21 cellular contexts compared by ENCODE assay signal in the genomic region with DNA sequence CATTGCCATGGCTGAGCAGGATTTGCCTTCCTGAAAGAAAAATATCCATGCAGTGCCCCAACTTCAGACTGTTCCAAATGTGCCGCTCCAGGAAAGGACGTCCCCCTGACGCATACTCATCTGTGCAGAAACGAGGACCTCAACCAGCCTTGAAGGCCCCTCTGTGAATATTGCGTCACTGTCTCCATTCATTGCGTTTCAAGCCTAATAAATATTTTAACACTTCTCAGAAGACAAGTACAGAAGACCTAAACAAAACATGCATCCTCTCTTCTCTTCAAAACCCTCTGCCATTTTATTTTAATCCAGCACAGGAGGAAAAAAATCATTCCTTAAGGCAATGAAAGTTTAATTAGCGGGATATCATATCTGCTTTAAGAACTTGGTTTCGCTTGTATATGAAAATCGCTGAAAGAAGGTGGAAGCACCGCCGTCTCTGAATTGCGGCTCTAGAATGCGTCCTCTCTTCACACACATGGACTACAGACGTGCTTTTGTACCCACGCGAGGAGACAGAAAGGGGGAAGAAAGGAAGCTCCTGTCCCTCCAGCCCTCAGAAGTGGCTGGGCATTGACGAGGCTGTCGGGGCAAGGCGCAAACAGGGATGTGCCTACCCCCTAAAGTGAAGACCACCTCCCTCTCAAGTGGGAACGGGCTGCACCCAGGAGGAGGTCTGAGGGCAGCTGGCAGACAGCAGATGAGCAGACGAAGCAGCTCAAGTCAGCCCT. TPM values are rescaled to one million over a fixed set of nuclear protein-coding genes. Genes with fewer than 3 reads are reported as not detected.
DNase-seq lines count a peak whose midpoint lies in the region; ATAC-seq and TF ChIP-seq lines count a peak whose summit lies in the region.
"Had no signal": no experiment of that assay in that cellular context is flagged by ENCODE, and none has a peak within 500 bp of the region (broad histone marks: within the 10 kb centered on the region; RNA-seq: fewer than 3 reads in every experiment).

No MANE protein-coding gene starts in this region.

- H3K36me3 Mint-ChIP-seq in CD4-positive, CD25-positive, alpha-beta regulatory T cell: peaks cover 38% of the 10 kb centered on the region
- H3K36me3 Mint-ChIP-seq in CD8-positive, alpha-beta memory T cell: peaks cover 5 to 58% (median 15%) of the 10 kb centered on the region in 3 donors
- peaks cover 6 to 31% of the 10 kb centered on the region in 2 donors for H3K36me3 Mint-ChIP-seq in activated T-cell treated with anti-CD3 and anti-CD28 coated beads, Interleukin-2, amount 50 U/mL, for 72 hours (ENCODE audit: insufficient read depth in 2 of 2)
- peaks cover 15% of the 10 kb centered on the region for H3K36me3 Mint-ChIP-seq in glutamatergic neuron (ENCODE audit: unreplicated experiment)
- peaks cover 6% of the 10 kb centered on the region for H3K36me3 Mint-ChIP-seq in chondrocyte (ENCODE audit: low read depth)

- no peaks in the 10 kb centered on the region for H3K27me3 ChIP-seq in CD4-positive, CD25-positive, alpha-beta regulatory T cell (ENCODE audit: control insufficient read depth, insufficient read depth, low read length)
- no peaks in the 10 kb centered on the region for H3K27me3 ChIP-seq in CD8-positive, alpha-beta memory T cell (ENCODE audit: insufficient read depth, low read length, poor library complexity, severe bottlenecking)
- H3K27me3 ChIP-seq: upper lobe of left lung had no signal

- no peaks in the 10 kb centered on the region for H3K9me3 ChIP-seq in CD4-positive, CD25-positive, alpha-beta regulatory T cell (ENCODE audit: control insufficient read depth in 2 of 2, low read length in 2 of 2)
- no peaks in the 10 kb centered on the region for H3K9me3 ChIP-seq in CD8-positive, alpha-beta memory T cell (ENCODE audit: low read length)
- H3K9me3 ChIP-seq: upper lobe of left lung had no signal

- H3K4me1 Mint-ChIP-seq in CD4-positive, CD25-positive, alpha-beta regulatory T cell: peaks cover 10 to 65% (median 38%) of the 10 kb centered on the region in 4 donors
- H3K4me1 Mint-ChIP-seq in CD8-positive, alpha-beta memory T cell: peaks cover 53 to 65% (median 60%) of the 10 kb centered on the region in 3 donors
- H3K4me1 Mint-ChIP-seq in activated T-cell treated with anti-CD3 and anti-CD28 coated beads, Interleukin-2, amount 50 U/mL, for 72 hours (ENCODE audit: low read depth): peaks cover 74% of the 10 kb centered on the region
- H3K4me1 Mint-ChIP-seq in glutamatergic neuron (ENCODE audit: low read depth, unreplicated experiment) (peaks cover 28% of the 10 kb centered on the region), chondrocyte (ENCODE audit: low read depth) (peaks cover 6% of the 10 kb centered on the region)

- H3K4me3 Mint-ChIP-seq in CD4-positive, CD25-positive, alpha-beta regulatory T cell: peak overlapping the region in 3 of 4 donors; percentile 22 to 54 (median 33)
- H3K4me3 Mint-ChIP-seq in CD8-positive, alpha-beta memory T cell: peak overlapping the region in 4 of 7 donors; percentile 19 to 63 (median 26)
- peak overlapping the region; percentile 60 to 74 for H3K4me3 Mint-ChIP-seq in activated T-cell treated with anti-CD3 and anti-CD28 coated beads, Interleukin-2, amount 50 U/mL, for 72 hours
- no peak overlapping the region for H3K4me3 Mint-ChIP-seq in glutamatergic neuron (ENCODE audit: unreplicated experiment)
- no peak overlapping the region for H3K4me3 Mint-ChIP-seq in chondrocyte (ENCODE audit: unreplicated experiment)
- H3K4me3 Mint-ChIP-seq: H9; stimulated activated memory B cell treated with anti-CD40 and anti-IgM and Interleukin-4, amounts not matched to agents 10 μg/mL and 1 μg/mL and 100 μg/mL, for 72 hours had no signal

- H3K27ac ChIP-seq in CD4-positive, CD25-positive, alpha-beta regulatory T cell (ENCODE audit: insufficient read depth, low read length, poor library complexity, severe bottlenecking): no peak overlapping the region
- H3K27ac ChIP-seq in CD8-positive, alpha-beta memory T cell (ENCODE audit: low read depth, low read length): no peak overlapping the region
- H3K27ac ChIP-seq: KMS-11, upper lobe of left lung had no signal

- no peak for ATAC-seq in CD4-positive, CD25-positive, alpha-beta regulatory T cell (ENCODE audit: low read depth in 2 of 2)
- ATAC-seq in activated T-cell treated with anti-CD3 and anti-CD28 coated beads, Interleukin-2, amount 50 U/mL, for 72 hours (replicated peaks in 1 of 2): no peak
- ATAC-seq in HG03457 (IDR thresholded peaks at IDR 0.05; ENCODE audit: unreplicated experiment) (no peak), HG03432 (IDR thresholded peaks at IDR 0.05; ENCODE audit: unreplicated experiment) (no peak)
- ATAC-seq: esophagus mucosa; GM12878; Right ventricle myocardium inferior; stimulated activated memory B cell treated with anti-CD40 and anti-IgM and Interleukin-4, amounts not matched to agents 10 μg/mL and 1 μg/mL and 100 μg/mL, for 72 hours had no signal

- DNase-seq in CD4-positive, CD25-positive, alpha-beta regulatory T cell: no peak
- DNase-seq in CD8-positive, alpha-beta memory T cell: peak in 1 of 5 donors; percentile 79
- no peak for DNase-seq in activated T-cell treated with anti-CD3 and anti-CD28 coated beads, Interleukin-2, amount 50 U/mL, for 72 hours
- DNase-seq in glutamatergic neuron (no peak), NCI-H2196 treated with DMSO at 0.1 percent for 48 hours (lab: John Stamatoyannopoulos, UW; ENCODE audit: unreplicated experiment) (no peak), chondrocyte (ENCODE audit: low spot score) (no peak)
- DNase-seq: activated CD4-positive, alpha-beta T cell treated with anti-CD3 and anti-CD28 coated beads, Interleukin-2, amount 50 U/mL, for 1 hour; H9; mammary epithelial cell; MV-4-11; NCI-H187; NCI-H226; NCI-H82 had no signal

- TF ChIP-seq CTCF in glutamatergic neuron (IDR thresholded peaks at IDR 0.05; ENCODE audit: partially characterized antibody, unreplicated experiment) (no peak), chondrocyte (IDR thresholded peaks at IDR 0.05) (no peak)

- no peaks in the 10 kb centered on the region for H3K27me3 Mint-ChIP-seq in CD4-positive, CD25-positive, alpha-beta regulatory T cell
- H3K27me3 Mint-ChIP-seq in CD8-positive, alpha-beta memory T cell: no peaks in the 10 kb centered on the region
- H3K27me3 Mint-ChIP-seq in activated T-cell treated with anti-CD3 and anti-CD28 coated beads, Interleukin-2, amount 50 U/mL, for 72 hours (ENCODE audit: low read depth): no peaks in the 10 kb centered on the region
- H3K27me3 Mint-ChIP-seq in glutamatergic neuron (ENCODE audit: unreplicated experiment): peaks cover 23% of the 10 kb centered on the region
- H3K27me3 Mint-ChIP-seq in chondrocyte (ENCODE audit: low read depth): no peaks in the 10 kb centered on the region
- H3K27me3 Mint-ChIP-seq: stimulated activated memory B cell treated with anti-CD40 and anti-IgM and Interleukin-4, amounts not matched to agents 10 μg/mL and 1 μg/mL and 100 μg/mL, for 72 hours had no signal

- no peaks in the 10 kb centered on the region for H3K9me3 Mint-ChIP-seq in CD4-positive, CD25-positive, alpha-beta regulatory T cell
- no peaks in the 10 kb centered on the region for H3K9me3 Mint-ChIP-seq in CD8-positive, alpha-beta memory T cell
- no peaks in the 10 kb centered on the region for H3K9me3 Mint-ChIP-seq in activated T-cell treated with anti-CD3 and anti-CD28 coated beads, Interleukin-2, amount 50 U/mL, for 72 hours
- H3K9me3 Mint-ChIP-seq in glutamatergic neuron (ENCODE audit: unreplicated experiment) (peaks cover 16% of the 10 kb centered on the region), chondrocyte (ENCODE audit: low read depth) (no peaks in the 10 kb centered on the region)
- H3K9me3 Mint-ChIP-seq: H9; stimulated activated memory B cell treated with anti-CD40 and anti-IgM and Interleukin-4, amounts not matched to agents 10 μg/mL and 1 μg/mL and 100 μg/mL, for 72 hours had no signal

- no peak overlapping the region for H3K4me3 ChIP-seq in CD4-positive, CD25-positive, alpha-beta regulatory T cell (ENCODE audit: low read depth, low read length)
- H3K4me3 ChIP-seq in CD8-positive, alpha-beta memory T cell (ENCODE audit: low read length): peak overlapping the region; percentile 51
- H3K4me3 ChIP-seq: GM12878, upper lobe of left lung had no signal

- POLR2A ChIA-PET in CD8-positive, alpha-beta memory T cell (lab: Charles Lee): interaction anchor here (0.6 kb wide), 2 partner anchors 12 to 32 kb away, joined by 3 to 6 read pairs; no protein-coding TSS in a partner anchor

- H3K4me1 ChIP-seq in CD4-positive, CD25-positive, alpha-beta regulatory T cell (ENCODE audit: control insufficient read depth, insufficient read depth, low read length, poor library complexity, severe bottlenecking): peaks cover 36% of the 10 kb centered on the region
- H3K4me1 ChIP-seq in CD8-positive, alpha-beta memory T cell (ENCODE audit: insufficient read depth, low read length): peaks cover 71% of the 10 kb centered on the region
- H3K4me1 ChIP-seq: upper lobe of left lung had no signal

- peak overlapping the region; percentile 64 to 97 (median 88) for H3K27ac Mint-ChIP-seq in CD4-positive, CD25-positive, alpha-beta regulatory T cell
- H3K27ac Mint-ChIP-seq in CD8-positive, alpha-beta memory T cell: peak overlapping the region in 7 of 8 donors; percentile 6 to 94 (median 54)
- peak overlapping the region; percentile 43 for H3K27ac Mint-ChIP-seq in activated T-cell treated with anti-CD3 and anti-CD28 coated beads, Interleukin-2, amount 50 U/mL, for 72 hours
- peak overlapping the region; percentile 52 for H3K27ac Mint-ChIP-seq in glutamatergic neuron (ENCODE audit: unreplicated experiment)
- H3K27ac Mint-ChIP-seq in chondrocyte (ENCODE audit: unreplicated experiment): no peak overlapping the region
- H3K27ac Mint-ChIP-seq: H9; stimulated activated memory B cell treated with anti-CD40 and anti-IgM and Interleukin-4, amounts not matched to agents 10 μg/mL and 1 μg/mL and 100 μg/mL, for 72 hours had no signal

- H3K36me3 ChIP-seq in CD4-positive, CD25-positive, alpha-beta regulatory T cell (ENCODE audit: control insufficient read depth, insufficient read depth, low read length): peaks cover 23% of the 10 kb centered on the region
- H3K36me3 ChIP-seq in CD8-positive, alpha-beta memory T cell (ENCODE audit: insufficient read depth, low read length): peaks cover 18% of the 10 kb centered on the region
- H3K36me3 ChIP-seq: upper lobe of left lung had no signal

- CTCF ChIA-PET in CD8-positive, alpha-beta memory T cell (lab: Charles Lee): interaction anchor here (1.3 to 2.1 kb wide), 2 partner anchors 16 to 32 kb away, joined by 3 to 6 read pairs; no protein-coding TSS in a partner anchor

RNA-seq across cellular contexts. Expression of gene RGS10, which starts 36.8 kb away (rescaled TPM):
- total RNA-seq in CD4-positive, CD25-positive, alpha-beta regulatory T cell: 85.7 TPM
- polyA plus RNA-seq in CD4-positive, CD25-positive, alpha-beta regulatory T cell: 100 to 1,000 TPM; 165 to 188 (median 183) TPM
- total RNA-seq in CD8-positive, alpha-beta memory T cell: 100 to 1,000 TPM; 127 to 130 TPM
- polyA plus RNA-seq in CD8-positive, alpha-beta memory T cell: 182 TPM
- 100 to 1,000 TPM; 161 to 208 TPM for total RNA-seq in activated T-cell treated with anti-CD3 and anti-CD28 coated beads, Interleukin-2, amount 50 U/mL, for 72 hours
- total RNA-seq in glutamatergic neuron (ENCODE audit: unreplicated experiment) (311 TPM), chondrocyte (17.8 to 19.7 TPM (median 19.0 TPM) in 3 replicates)

Comparison
In these comparisons a context has a peak if more than half of its experiments do, and no peak if none do; other contexts are left out.
1. H3K4me3 Mint-ChIP-seq: peak in CD4-positive, CD25-positive, alpha-beta regulatory T cell (3 of 4), CD8-positive, alpha-beta memory T cell (4 of 7) and activated T-cell treated with anti-CD3 and anti-CD28 coated beads, Interleukin-2, amount 50 U/mL, for 72 hours (2 of 2); none in glutamatergic neuron (single experiment) and chondrocyte (single experiment).